1 cellular context compared by ENCODE assay signal in genomic region chr11:63917685-63918523, GRCh38.
A peak's percentile ranks its signal among the peaks of the same experiment; 100 is the strongest.
TF ChIP-seq lines count a peak whose summit lies in the region.

No MANE protein-coding gene starts in this region.

TF ChIP-seq in A549, 52 proteins besides CTCF, POLR2A, EP300 and RAD21 (continued from another document):
- TF ChIP-seq HEYL (CRISPR knock-in tag; IDR thresholded peaks at IDR 0.05) (no peak), CHD2 (IDR thresholded peaks at IDR 0.05; ENCODE audit: low read length, partially characterized antibody) (no peak), ELK1 (IDR thresholded peaks at IDR 0.05; ENCODE audit: low read depth, low read length) (no peak), JUN (IDR thresholded peaks at IDR 0.05) (no peak), RNF2 (IDR thresholded peaks at IDR 0.05; ENCODE audit: borderline replicate concordance, low read depth) (no peak), HOXA7 (CRISPR knock-in tag; IDR thresholded peaks at IDR 0.05) (no peak), MAX (IDR thresholded peaks at IDR 0.05) (peak; percentile 69)
